8 cellular contexts compared by ENCODE assay signal in the genomic region with DNA sequence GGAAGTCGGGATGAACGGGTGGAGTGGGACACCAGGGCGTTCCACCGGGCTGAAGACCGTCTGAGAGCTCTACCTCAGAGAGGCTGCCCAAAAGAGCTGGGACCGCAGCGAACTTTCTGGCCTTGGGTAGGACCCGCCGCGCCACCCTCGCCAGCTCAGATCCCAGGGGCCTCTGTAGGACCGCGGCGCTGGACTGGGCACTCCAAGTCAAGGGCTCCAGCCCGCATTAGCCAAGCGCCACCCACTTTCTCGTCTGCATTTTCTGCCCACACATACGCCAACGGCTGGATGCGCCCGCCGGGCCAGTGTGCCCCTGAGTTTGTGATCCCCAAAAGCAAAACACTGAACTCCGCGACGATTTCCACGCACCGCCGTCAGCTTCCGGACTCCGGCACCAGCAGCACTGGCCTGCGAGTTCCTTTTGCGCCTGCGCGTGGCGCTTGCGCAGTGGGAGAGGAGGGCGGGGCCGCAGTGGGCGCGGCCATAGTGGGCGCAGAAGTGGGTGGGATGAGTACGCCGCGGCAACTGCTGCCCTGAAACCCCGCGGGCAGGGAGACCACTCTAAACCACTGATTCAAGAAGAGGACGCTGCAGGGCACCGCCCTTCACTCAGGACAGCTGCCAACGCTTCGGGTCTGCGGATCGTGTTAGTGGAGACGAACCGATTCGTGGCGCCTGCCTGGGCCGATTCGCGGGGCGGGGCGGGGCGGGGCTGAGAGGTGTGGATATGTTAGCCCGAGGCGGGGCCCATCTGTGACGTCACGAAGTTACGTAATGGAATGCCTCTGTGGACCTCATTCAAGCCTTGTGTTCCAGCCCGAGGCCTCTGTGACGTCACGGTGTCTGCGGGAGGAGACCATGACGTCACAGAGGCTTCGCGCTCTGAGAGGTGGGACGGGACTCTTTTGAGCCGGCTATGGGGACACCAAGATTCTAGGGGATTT. TPM values are rescaled to one million over a fixed set of nuclear protein-coding genes. Genes with fewer than 3 reads are reported as not detected.
DNase-seq lines count a peak whose midpoint lies in the region; ATAC-seq, FAIRE-seq and TF ChIP-seq lines count a peak whose summit lies in the region.

No MANE protein-coding gene starts in this region.

- peak; percentile 99 for FAIRE-seq in GM12892 (lab: Jason Lieb, UNC)

- ATAC-seq in HG02798 (IDR thresholded peaks at IDR 0.05; ENCODE audit: poor library complexity, unreplicated experiment): peak; percentile 92
- peak; percentile 87 for ATAC-seq in activated naive CD8-positive, alpha-beta T cell treated with anti-CD3 and anti-CD28 coated beads, Interleukin-2, amount 50 U/mL, for 24 hours
- ATAC-seq in Right ventricle myocardium superior (ENCODE audit: poor library complexity): peak; percentile 97

- H3K4me1 ChIP-seq in parathyroid adenoma: peaks cover 4% of the 10 kb centered on the region
- H3K4me1 ChIP-seq in tibial artery: peaks cover 0 to 34% (median 10%) of the 10 kb centered on the region in 4 donors

- peak overlapping the region; percentile 93 for H3K4me3 Mint-ChIP-seq in activated naive CD8-positive, alpha-beta T cell treated with anti-CD3 and anti-CD28 coated beads, Interleukin-2, amount 50 U/mL, for 24 hours

- H3K9me2 ChIP-seq in SU-DHL-6 (replicated peaks; ENCODE audit: insufficient read depth, low read length): no peaks in the 10 kb centered on the region

- H3K27me3 ChIP-seq in SU-DHL-6 (ENCODE audit: low read length) (no peaks in the 10 kb centered on the region), parathyroid adenoma (ENCODE audit: control insufficient read depth, insufficient read depth, low read length) (peaks cover 8% of the 10 kb centered on the region), tibial artery (no peaks in the 10 kb centered on the region)

- H3K9me3 Mint-ChIP-seq in activated naive CD8-positive, alpha-beta T cell treated with anti-CD3 and anti-CD28 coated beads, Interleukin-2, amount 50 U/mL, for 24 hours: no peaks in the 10 kb centered on the region

- no peaks in the 10 kb centered on the region for H3F3A ChIP-seq in SU-DHL-6 (ENCODE audit: insufficient read depth)

- H3K9me3 ChIP-seq in SU-DHL-6 (ENCODE audit: insufficient read depth, low read length) (no peaks in the 10 kb centered on the region), parathyroid adenoma (ENCODE audit: control insufficient read depth, low read length) (no peaks in the 10 kb centered on the region), tibial artery (no peaks in the 10 kb centered on the region)

- H3K27ac ChIP-seq in SU-DHL-6 (ENCODE audit: low read depth, low read length) (peak overlapping the region; percentile 49), parathyroid adenoma (peak overlapping the region; percentile 87), tibial artery (peak overlapping the region; percentile 93 to 96)

- H3K79me2 ChIP-seq in SU-DHL-6 (ENCODE audit: insufficient read depth, low read length) (no peaks in the 10 kb centered on the region), parathyroid adenoma (peaks cover 4% of the 10 kb centered on the region)

- DNase-seq in GM12892 (ENCODE audit: insufficient read length) (peak; percentile 93), NCI-H1417 (lab: John Stamatoyannopoulos, UW) (peak; percentile 97 to 98 (median 98)), Right ventricle myocardium superior (peak; percentile 97), tibial artery (peak; percentile 98)
- DNase-seq in activated naive CD8-positive, alpha-beta T cell treated with anti-CD3 and anti-CD28 coated beads, Interleukin-2, amount 50 U/mL, for 24 hours: peak; percentile 92

- H3K36me3 ChIP-seq in SU-DHL-6 (ENCODE audit: low read length) (no peaks in the 10 kb centered on the region), parathyroid adenoma (ENCODE audit: control insufficient read depth, insufficient read depth, low read length) (no peaks in the 10 kb centered on the region), tibial artery (peaks cover 0 to 25% (median 13%) of the 10 kb centered on the region in 3 donors)

- H4K20me1 ChIP-seq in SU-DHL-6 (ENCODE audit: low read depth, low read length): no peaks in the 10 kb centered on the region

- H2AFZ ChIP-seq in SU-DHL-6 (ENCODE audit: low read depth, low read length, severe bottlenecking) (peak overlapping the region; percentile 36), parathyroid adenoma (peak overlapping the region; percentile 97)

- TF ChIP-seq CTCF in SU-DHL-6 (IDR thresholded peaks at IDR 0.05; ENCODE audit: insufficient read depth, low read length, poor library complexity, severe bottlenecking) (no peak), parathyroid adenoma (IDR thresholded peaks at IDR 0.05) (no peak), tibial artery (IDR thresholded peaks at IDR 0.05) (no peak)

- H3K27ac Mint-ChIP-seq in activated naive CD8-positive, alpha-beta T cell treated with anti-CD3 and anti-CD28 coated beads, Interleukin-2, amount 50 U/mL, for 24 hours: peak overlapping the region; percentile 98

- peaks cover 40% of the 10 kb centered on the region for H3K27me3 Mint-ChIP-seq in activated naive CD8-positive, alpha-beta T cell treated with anti-CD3 and anti-CD28 coated beads, Interleukin-2, amount 50 U/mL, for 24 hours

- peak; percentile 94 for TF ChIP-seq POLR2A in GM12892 (IDR thresholded peaks at IDR 0.05; ENCODE audit: low read depth, low read length)

- intact Hi-C loops in Right ventricle myocardium superior (cut with DNase I): no loop called here
- intact Hi-C loops in tibial artery (cut with DNase I; ENCODE audit: low total_unique reads): loop anchor here (5.0 to 10.0 kb wide), 2 partner anchors 363 to 911 kb away; no protein-coding TSS in a partner anchor

- peaks cover 35% of the 10 kb centered on the region for H3K4me1 Mint-ChIP-seq in activated naive CD8-positive, alpha-beta T cell treated with anti-CD3 and anti-CD28 coated beads, Interleukin-2, amount 50 U/mL, for 24 hours

- H3K4me3 ChIP-seq in SU-DHL-6 (ENCODE audit: insufficient read depth, low read length, poor library complexity, severe bottlenecking) (peak overlapping the region; percentile 88), parathyroid adenoma (ENCODE audit: low read depth, low read length) (peak overlapping the region; percentile 80), tibial artery (peak overlapping the region; percentile 63 to 71)

- H3K36me3 Mint-ChIP-seq in activated naive CD8-positive, alpha-beta T cell treated with anti-CD3 and anti-CD28 coated beads, Interleukin-2, amount 50 U/mL, for 24 hours (ENCODE audit: low read depth): peaks cover 5% of the 10 kb centered on the region

- H3K9ac ChIP-seq in SU-DHL-6 (ENCODE audit: low read length) (peak overlapping the region; percentile 88), parathyroid adenoma (peak overlapping the region; percentile 68)

- H3K4me2 ChIP-seq in SU-DHL-6 (ENCODE audit: low read depth, low read length, poor library complexity, severe bottlenecking) (peak overlapping the region; percentile 77), parathyroid adenoma (ENCODE audit: low read length) (peak overlapping the region; percentile 70)

RNA-seq across cellular contexts. Expression of a gene that starts 10.5 kb away (rescaled TPM):
- polyA plus RNA-seq in GM12892 (2012; ENCODE audit: missing spikeins): not detected
- total RNA-seq in Right ventricle myocardium superior: 5.4 TPM

Comparison
In these comparisons a context has a peak if more than half of its experiments do, and no peak if none do; other contexts are left out.
1. Peak in every context shown above with its lines: DNase-seq, ATAC-seq, H3K4me3 ChIP-seq and H3K27ac ChIP-seq.